ENCODE assay signal across 14 cellular contexts in the genomic region with DNA sequence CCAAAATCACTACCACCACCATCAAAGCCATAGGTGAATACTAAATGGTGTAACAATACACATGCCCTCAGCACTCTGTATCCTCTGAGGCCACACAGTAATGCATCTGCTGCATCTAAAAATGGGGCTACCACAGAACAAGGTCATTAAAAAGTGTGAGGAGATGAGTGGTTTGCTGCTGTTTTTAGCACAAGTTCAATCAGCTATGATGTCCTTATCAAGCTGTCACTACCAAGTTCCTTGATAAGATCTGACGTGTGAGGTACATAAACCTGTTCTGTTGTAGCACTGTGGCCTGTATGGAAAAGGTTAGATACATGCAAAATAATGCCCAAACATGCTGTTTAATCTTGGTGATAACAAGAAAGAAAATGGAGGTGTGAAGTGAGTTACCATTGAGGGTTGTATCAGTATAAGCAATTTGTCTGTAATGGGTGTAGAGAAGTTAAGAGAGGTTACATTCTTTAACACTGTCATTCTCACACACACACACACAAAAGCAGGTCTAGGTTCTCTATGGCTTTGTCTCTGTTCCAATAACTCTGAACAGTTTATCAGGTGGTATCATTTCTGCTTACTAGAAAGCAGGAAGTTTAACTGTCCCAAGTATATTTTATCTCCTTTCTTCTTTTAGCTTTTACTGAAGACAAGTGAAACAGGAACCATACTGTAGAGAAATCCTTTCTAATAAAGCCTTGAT.
DNase-seq lines count a peak whose midpoint lies in the region; ATAC-seq, FAIRE-seq and TF ChIP-seq lines count a peak whose summit lies in the region.
"Had no signal": no experiment of that assay in that cellular context is flagged by ENCODE, and none has a peak within 500 bp of the region (broad histone marks: within the 10 kb centered on the region; RNA-seq: fewer than 3 reads in every experiment).

No MANE protein-coding gene starts in this region.

- no peaks in the 10 kb centered on the region for H3K9me2 ChIP-seq in Karpas-422 (replicated peaks; ENCODE audit: insufficient read depth, low read length)

- H3K9ac ChIP-seq in Karpas-422 (ENCODE audit: low read length), result no peak overlapping the region

- POLR2A ChIA-PET in GM10248 (lab: Yijun Ruan, JAX), result interaction anchor here (1.0 kb wide), 1 partner anchor 10 kb away, joined by 3 read pairs; no protein-coding TSS in a partner anchor

- in situ Hi-C loops in GM13977 (cut with MboI; ENCODE audit: low pct_unique_long_range_greater_than_20kb, low sequenced_read_pairs, unreplicated experiment), result no loop called here

- H3K4me3 ChIP-seq in Karpas-422 (ENCODE audit: low read length), result no peak overlapping the region
- H3K4me3 ChIP-seq: lower lobe of right lung, sigmoid colon had no signal

- intact Hi-C loops in left ventricle myocardium superior (cut with micrococcal nuclease), result no loop called here

- no peak for TF ChIP-seq POLR2A in GM12891 (IDR thresholded peaks at IDR 0.05; ENCODE audit: low read depth, low read length)

- H3K79me2 ChIP-seq in Karpas-422 (ENCODE audit: low read length), result no peaks in the 10 kb centered on the region

- H4K20me1 ChIP-seq in Karpas-422 (ENCODE audit: insufficient read depth, low read depth, low read length), result no peaks in the 10 kb centered on the region; the same call in 1 of the 2 replicates

- no peak for DNase-seq in GM12891 (ENCODE audit: insufficient read length, low spot score)
- DNase-seq in Karpas-422, result peak; percentile 53
- DNase-seq in left ventricle myocardium superior, result no peak
- DNase-seq in stimulated activated CD4-positive, alpha-beta T cell treated with anti-CD3 and anti-CD28 coated beads, Interleukin-1b, Interleukin-23, amount 100 ng/mL, for 48 hours, result no peak
- no peak for DNase-seq in GM10248 (ENCODE audit: extremely low spot score)
- DNase-seq in GM13977 (ENCODE audit: low spot score), result no peak
- no peak for DNase-seq in midbrain (lab: John Stamatoyannopoulos, UW)
- DNase-seq: DMS 273 treated with DMSO at 0.1 percent for 48 hours, lower lobe of right lung, NCI-H1694 treated with DMSO at 0.1 percent for 48 hours, sigmoid colon had no signal

- H3K27me3 ChIP-seq in Karpas-422 (ENCODE audit: low read length), result no peaks in the 10 kb centered on the region
- H3K27me3 ChIP-seq: sigmoid colon had no signal

- peak; percentile 96 for FAIRE-seq in GM12891 (lab: Jason Lieb, UNC)
- FAIRE-seq: bronchial epithelial cell had no signal

- H3K4me2 ChIP-seq in Karpas-422 (ENCODE audit: low read depth, low read length, poor library complexity, severe bottlenecking), result no peak overlapping the region

- TF ChIP-seq CTCF in GM10248 (IDR thresholded peaks at IDR 0.05; ENCODE audit: control extremely low read depth, extremely low read depth, low read depth, missing control alignments) (no peak), GM13977 (IDR thresholded peaks at IDR 0.05; ENCODE audit: extremely low read depth, insufficient read depth, missing control alignments) (no peak)

- no peaks in the 10 kb centered on the region for H3K9me3 ChIP-seq in Karpas-422 (ENCODE audit: low read length)
- H3K9me3 ChIP-seq: lower lobe of right lung, sigmoid colon had no signal

- ATAC-seq in GM21423 (IDR thresholded peaks at IDR 0.05; ENCODE audit: unreplicated experiment), result peak; percentile 60
- ATAC-seq in left ventricle myocardium superior, result peak; percentile 96
- ATAC-seq: lower lobe of right lung had no signal

- CTCF ChIA-PET in GM10248 (lab: Yijun Ruan, JAX), result interaction anchor here (1.0 to 1.4 kb wide), 4 partner anchors 9 to 74 kb away, joined by 3 read pairs; no protein-coding TSS in a partner anchor

- no peaks in the 10 kb centered on the region for H3K4me1 ChIP-seq in Karpas-422 (ENCODE audit: low read length)
- H3K4me1 ChIP-seq: lower lobe of right lung had no signal

- H2AFZ ChIP-seq in Karpas-422 (ENCODE audit: low read length), result no peak overlapping the region

- no peak overlapping the region for H3K27ac ChIP-seq in Karpas-422 (ENCODE audit: low read length)
- H3K27ac ChIP-seq: HL-60, lower lobe of right lung, sigmoid colon had no signal

- H3K36me3 ChIP-seq in Karpas-422 (ENCODE audit: insufficient read depth, low read length), result no peaks in the 10 kb centered on the region
- H3K36me3 ChIP-seq: lower lobe of right lung, sigmoid colon had no signal

TF ChIP-seq in GM12891, 5 proteins besides CTCF, POLR2A, EP300 and RAD21:
- TF ChIP-seq PAX5 (IDR thresholded peaks at IDR 0.05; ENCODE audit: insufficient read depth, low read length, severe bottlenecking) (no peak), TAF1 (IDR thresholded peaks at IDR 0.05; ENCODE audit: low read depth, low read length) (no peak), POLR2AphosphoS5 (IDR thresholded peaks at IDR 0.05; ENCODE audit: low read depth, low read length) (no peak), SPI1 (IDR thresholded peaks at IDR 0.05; ENCODE audit: low read depth, low read length) (no peak)
